10 cellular contexts compared by ENCODE assay signal in the genomic region with DNA sequence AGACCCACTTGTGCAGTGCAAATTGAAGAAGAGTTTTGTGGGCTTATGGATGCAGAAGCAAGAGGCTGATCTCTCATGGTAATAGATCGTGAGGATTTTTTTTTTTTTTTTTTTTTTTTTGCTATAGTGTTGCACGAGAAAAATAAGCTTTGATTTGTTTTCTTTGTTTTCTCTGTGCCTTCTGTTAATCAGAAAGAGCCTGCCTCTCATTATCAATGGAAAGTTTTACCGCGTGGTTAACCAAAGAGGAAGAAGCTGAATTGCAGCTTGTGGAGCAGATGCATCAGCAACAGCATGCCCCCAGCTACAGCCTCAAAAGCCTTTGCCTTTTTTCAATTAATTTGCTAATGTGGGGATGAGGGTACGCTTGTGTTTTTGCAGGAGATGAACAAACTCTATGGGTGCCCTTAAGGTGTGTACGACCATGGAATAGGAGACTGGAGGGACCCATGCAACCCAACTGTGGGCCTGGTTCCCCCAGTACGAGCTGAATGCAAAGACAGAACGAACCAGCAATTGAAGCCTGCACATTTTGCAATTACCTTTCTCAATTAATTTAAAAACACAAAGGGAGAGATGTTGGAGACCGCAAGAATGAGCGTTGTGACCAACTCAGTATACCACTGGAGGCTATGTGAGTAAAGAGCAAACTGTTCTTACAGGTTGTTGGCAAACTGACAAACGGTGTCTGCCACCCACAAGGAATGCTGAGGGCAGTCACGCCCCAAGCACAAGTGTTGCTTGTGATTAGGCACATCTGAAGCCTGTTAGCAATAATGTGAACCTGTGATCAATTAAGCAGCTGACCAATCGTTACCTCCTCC. TPM values are rescaled to one million over a fixed set of nuclear protein-coding genes. Genes with fewer than 3 reads are reported as not detected.
DNase-seq lines count a peak whose midpoint lies in the region; ATAC-seq, FAIRE-seq and TF ChIP-seq lines count a peak whose summit lies in the region.
"Had no signal": no experiment of that assay in that cellular context is flagged by ENCODE, and none has a peak within 500 bp of the region (broad histone marks: within the 10 kb centered on the region; RNA-seq: fewer than 3 reads in every experiment).

No MANE protein-coding gene starts in this region.

- in situ Hi-C loops in GM12878 (cut with MboI): no loop called here

- H3K79me2 ChIP-seq in GM12878 (ENCODE audit: control insufficient read depth, insufficient read depth, low read length): no peaks in the 10 kb centered on the region

- H4K20me1 ChIP-seq in GM12878 (ENCODE audit: control insufficient read depth, insufficient read depth): no peaks in the 10 kb centered on the region

- SMC1A ChIA-PET in GM12878 (lab: Charles Lee; ENCODE audit: uncharacterized antibody, unreplicated experiment): interaction anchor here (0.8 to 25.9 kb wide), 19 partner anchors 8 to 621 kb away, joined by 3 to 707 read pairs (median 8); partner anchors contain the start of gene SPRY2

- H3K27me3 ChIP-seq in GM12878 (replicated peaks in 1 of 2; ENCODE audit: control insufficient read depth in 2 of 2, insufficient read depth in 2 of 2, low read length in 1 of 2): no peaks in the 10 kb centered on the region
- no peaks in the 10 kb centered on the region for H3K27me3 ChIP-seq in thymus (ENCODE audit: control insufficient read depth, insufficient read depth)
- no peaks in the 10 kb centered on the region for H3K27me3 ChIP-seq in A673 (replicated peaks; ENCODE audit: insufficient read depth, low read depth, low read length, poor library complexity)
- H3K27me3 ChIP-seq in dorsolateral prefrontal cortex: no peaks in the 10 kb centered on the region

- DNase-seq in activated gamma-delta T cell treated with Interleukin-2 at 50 U/mL for 16 hours: peak; percentile 11
- DNase-seq in activated gamma-delta T cell (lab: John Stamatoyannopoulos, UW): no peak
- peak; percentile 87 for DNase-seq in Jurkat, Clone E6-1 (ENCODE audit: low read depth, low spot score)
- peak; percentile 17 for DNase-seq in GM12878 (ENCODE audit: low read depth, low spot score)
- no peak for DNase-seq in A673 (ENCODE audit: low spot score)
- no peak for DNase-seq in dorsolateral prefrontal cortex
- no peak for DNase-seq in stimulated activated CD4-positive, alpha-beta T cell treated with anti-CD3 and anti-CD28 coated beads, Interleukin-2, amount 100 ng/mL, for 24 hours
- DNase-seq: left ventricle myocardium inferior, SHP77 treated with DMSO at 0.1 percent for 48 hours had no signal

- RAD21 ChIA-PET in GM12878 (lab: Charles Lee; ENCODE audit: unreplicated experiment): interaction anchor here (0.6 to 4.8 kb wide), 29 partner anchors 8 to 734 kb away, joined by 3 to 111 read pairs (median 7); partner anchors contain the start of gene SPRY2

- WGBS in GM12878 (ENCODE audit: insufficient coverage, insufficient replicate concordance, low lambda C conversion rate, missing lambda C conversion rate): 6% methylated on average over 13 of the region's 13 CpGs
- 28% methylated on average over 13 of the region's 13 CpGs for WGBS in thymus

- TF ChIP-seq RAD21 in GM12878 (IDR thresholded peaks at IDR 0.05; ENCODE audit: insufficient read depth, low read depth, low read length): no peak

- TF ChIP-seq EP300 in GM12878 (IDR thresholded peaks at IDR 0.05; ENCODE audit: borderline replicate concordance in 1 of 2, control insufficient read depth in 1 of 2, low read depth in 2 of 2, low read length in 2 of 2): peak; percentile 13 to 56; a peak in 3 of 4 replicates

- no peak overlapping the region for H3K27ac ChIP-seq in GM12878 (ENCODE audit: control insufficient read depth, insufficient read depth)
- H3K27ac ChIP-seq in thymus (ENCODE audit: low read depth): peak overlapping the region; percentile 80
- H3K27ac ChIP-seq in A673 (ENCODE audit: low read depth, low read length, poor library complexity, severe bottlenecking): no peak overlapping the region
- no peak overlapping the region for H3K27ac ChIP-seq in dorsolateral prefrontal cortex
- H3K27ac ChIP-seq: left ventricle myocardium inferior had no signal

- POLR2A ChIA-PET in GM12878 (lab: Charles Lee): interaction anchor here (0.6 to 3.3 kb wide), 14 partner anchors 11 to 594 kb away, joined by 3 to 16 read pairs (median 4); no protein-coding TSS in a partner anchor
- POLR2A ChIA-PET in A673 (lab: Charles Lee; ENCODE audit: low non-redundant PET): no interaction called here

- BruUV-seq in GM12878 (replicated peaks; lab: Mats Ljungman, UMichigan) (no TSS peak), A673 (replicated peaks; lab: Mats Ljungman, UMichigan) (no TSS peak)

- no peak for FAIRE-seq in GM12878 (lab: Jason Lieb, UNC)

- no peak overlapping the region for H3K9ac ChIP-seq in GM12878 (ENCODE audit: control insufficient read depth, insufficient read depth, low read length)

- intact Hi-C loops in GM12878 (cut with micrococcal nuclease; ENCODE audit: unreplicated experiment) (loop anchor here (2.0 kb wide), 1 partner anchor 57 kb away; no protein-coding TSS in a partner anchor), A673 (cut with micrococcal nuclease; ENCODE audit: unreplicated experiment) (no loop called here), dorsolateral prefrontal cortex (cut with DNase I) (no loop called here)

- TF ChIP-seq CTCF in GM12878 (IDR thresholded peaks at IDR 0.05 in 2 of 3, conservative IDR thresholded peaks at IDR 0.05 in 1 of 3; ENCODE audit: control insufficient read depth in 2 of 3, extremely low read depth in 1 of 3, insufficient read depth in 1 of 3, low read depth in 3 of 3, low read length in 3 of 3): no peak
- TF ChIP-seq CTCF in A673 (conservative IDR thresholded peaks at IDR 0.05; ENCODE audit: low read depth, low read length): no peak
- no peak for TF ChIP-seq CTCF in dorsolateral prefrontal cortex (IDR thresholded peaks at IDR 0.05 in 54 of 56, conservative IDR thresholded peaks at IDR 0.05 in 2 of 56; ENCODE audit: low read depth in 1 of 56, partially characterized antibody in 56 of 56)

- H3K4me2 ChIP-seq in GM12878 (ENCODE audit: control insufficient read depth, insufficient read depth): peak overlapping the region; percentile 17; the same call in 1 of the 2 replicates

- H3K9me3 ChIP-seq in GM12878 (replicated peaks; ENCODE audit: control insufficient read depth, insufficient read depth, low read length) (no peaks in the 10 kb centered on the region), thymus (ENCODE audit: control insufficient read depth) (no peaks in the 10 kb centered on the region), A673 (ENCODE audit: low read depth, low read length, poor library complexity, severe bottlenecking) (peaks cover 1% of the 10 kb centered on the region)

- peak; percentile 62 for ATAC-seq in GM12878

- no peaks in the 10 kb centered on the region for H3K36me3 ChIP-seq in GM12878 (ENCODE audit: control insufficient read depth in 2 of 2, insufficient read depth in 2 of 2, low read length in 1 of 2)
- H3K36me3 ChIP-seq in thymus (ENCODE audit: control insufficient read depth, insufficient read depth): no peaks in the 10 kb centered on the region
- H3K36me3 ChIP-seq in A673 (ENCODE audit: insufficient read depth, low read length, poor library complexity, severe bottlenecking): no peaks in the 10 kb centered on the region

- CTCF ChIA-PET in GM12878 (lab: Yijun Ruan, JAX) (interaction anchor here (0.6 to 4.6 kb wide), 14 partner anchors 12 to 394 kb away, joined by 3 to 38 read pairs (median 6); partner anchors contain the start of gene SPRY2), A673 (lab: Charles Lee) (no interaction called here)

- TF ChIP-seq POLR2A in GM12878 (IDR thresholded peaks at IDR 0.05; ENCODE audit: low read depth, low read length): no peak

- H2AFZ ChIP-seq in GM12878 (ENCODE audit: control insufficient read depth, low read depth, low read length): no peak overlapping the region

- H3K4me1 ChIP-seq in GM12878 (ENCODE audit: control insufficient read depth, insufficient read depth, low read length) (no peaks in the 10 kb centered on the region), thymus (ENCODE audit: control insufficient read depth, insufficient read depth, low read length) (peaks cover 12% of the 10 kb centered on the region), A673 (ENCODE audit: insufficient read depth, low read length, poor library complexity, severe bottlenecking) (no peaks in the 10 kb centered on the region)
- H3K4me1 ChIP-seq: left ventricle myocardium inferior had no signal

- H3K4me3 ChIP-seq in Jurkat, Clone E6-1 (ENCODE audit: low read length): peak overlapping the region; percentile 41
- H3K4me3 ChIP-seq in GM12878 (no peak overlapping the region), thymus (ENCODE audit: low read length) (no peak overlapping the region), A673 (ENCODE audit: low read depth, low read length, poor library complexity, severe bottlenecking) (no peak overlapping the region), dorsolateral prefrontal cortex (no peak overlapping the region)
- H3K4me3 ChIP-seq: left ventricle myocardium inferior had no signal

RNA-seq across cellular contexts. Expression of gene SPRY2, which starts 58.6 kb away (rescaled TPM):
- 12.7 TPM for polyA plus RNA-seq in Jurkat, Clone E6-1 (2012; ENCODE audit: insufficient read depth, insufficient read length)
- 36.0 and 37.1 TPM in 2 replicates for total RNA-seq in GM12878 (2013; cell fraction: nucleolus; rRNA removed)
- 10.0 TPM in 2 replicates for total RNA-seq in GM12878 (2014; rRNA removed)
- total RNA-seq in GM12878 (2014; rRNA removed; fragmentation: Illumina TruSeq; extraction: Trizol): 8.2 and 8.5 TPM in 2 replicates
- 19.5 and 19.8 TPM in 2 replicates for total RNA-seq in GM12878 (2021)
- polyA plus RNA-seq in GM12878 (2011; ENCODE audit: low read depth): 1.4 TPM
- 73.3 and 82.1 TPM in 2 replicates for polyA plus RNA-seq in GM12878 (2011; rRNA removed)
- polyA plus RNA-seq in GM12878 (2011; cell fraction: cytosol; rRNA removed): 90.8 and 109 TPM in 2 replicates
- polyA plus RNA-seq in GM12878 (2011; cell fraction: nucleus; rRNA removed): 115 and 120 TPM in 2 replicates
- 1.5 and 2.1 TPM in 2 replicates for polyA plus RNA-seq in GM12878 (2012)
- 15.1 and 17.0 TPM in 2 replicates for polyA plus RNA-seq in GM12878 (2014; fragmentation: Illumina TruSeq; extraction: Trizol)
- 1 to 10 TPM; 5.3 to 7.1 TPM for polyA plus RNA-seq in GM12878 (2014; fragmentation: Nextera tagmentation; extraction: Ambion mirVana)
- polyA plus RNA-seq in GM12878 (2014; rRNA removed): 14.0 and 14.5 TPM in 2 replicates
- 1 to 10 TPM; 1.8 to 2.1 TPM for polyA plus RNA-seq in GM12878 (2016; fragmentation: Nextera tagmentation; extraction: Ambion mirVana)
- polyA minus RNA-seq in GM12878 (2011; rRNA and poly(A)+ RNA removed): 147 and 158 TPM in 2 replicates
- polyA minus RNA-seq in GM12878 (2011; cell fraction: cytosol; rRNA and poly(A)+ RNA removed): 34.2 and 41.2 TPM in 2 replicates
- polyA minus RNA-seq in GM12878 (2011; cell fraction: nucleus; rRNA and poly(A)+ RNA removed): 88.0 and 122 TPM in 2 replicates
- polyA plus RNA-seq in thymus: 21.6 TPM
- total RNA-seq in A673 (2021): 9.2 and 10.3 TPM in 2 replicates
- 10 to 100 TPM; 32.1 to 76.2 (median 48.1) TPM for total RNA-seq in dorsolateral prefrontal cortex

Comparison
In these comparisons a context has a peak if more than half of its experiments do, and no peak if none do; other contexts are left out.
1. DNase-seq: peak in activated gamma-delta T cell treated with Interleukin-2 at 50 U/mL for 16 hours (single experiment), Jurkat, Clone E6-1 (single experiment) and GM12878 (single experiment); none in activated gamma-delta T cell (single experiment), A673 (single experiment), dorsolateral prefrontal cortex (0 of 10) and stimulated activated CD4-positive, alpha-beta T cell treated with anti-CD3 and anti-CD28 coated beads, Interleukin-2, amount 100 ng/mL, for 24 hours (0 of 2).